In the genomic region with DNA sequence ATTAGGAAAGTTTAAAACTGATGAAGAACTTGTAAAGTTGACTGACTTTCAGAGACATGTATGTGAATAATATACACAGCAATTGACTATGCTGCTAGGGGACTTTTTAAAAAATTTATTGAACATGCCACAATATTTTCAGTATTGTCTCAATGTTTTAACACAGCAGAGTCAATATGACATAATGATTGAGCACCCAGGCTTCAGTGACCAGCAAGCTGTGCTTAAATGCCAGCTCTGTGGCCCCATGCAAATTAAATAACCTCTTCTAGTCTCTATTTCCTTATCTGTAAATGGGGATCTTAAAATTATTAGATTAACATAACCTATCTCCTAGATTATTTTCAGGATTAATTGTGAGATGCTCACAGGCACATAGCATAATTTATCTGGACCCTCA, we compare ENCODE assay signal across 15 cellular contexts. TPM values are rescaled to one million over a fixed set of nuclear protein-coding genes. Genes with fewer than 3 reads are reported as not detected.
DNase-seq lines count a peak whose midpoint lies in the region; ATAC-seq, FAIRE-seq and TF ChIP-seq lines count a peak whose summit lies in the region.
"Had no signal": no experiment of that assay in that cellular context is flagged by ENCODE, and none has a peak within 500 bp of the region (broad histone marks: within the 10 kb centered on the region; RNA-seq: fewer than 3 reads in every experiment).

No MANE protein-coding gene starts in this region.

- no peak for TF ChIP-seq RAD21 in K562 (CRISPR knock-in tag; conservative IDR thresholded peaks at IDR 0.05 in 1 of 2, IDR thresholded peaks at IDR 0.05 in 1 of 2)

- H3K27ac ChIP-seq in K562 (ENCODE audit: extremely low read depth, low read depth, low read length) = 0 out of 3 replicates have a peak overlapping the region, but pooled peaks have one; percentile 10

- ATAC-seq in GM18873 (IDR thresholded peaks at IDR 0.05; ENCODE audit: low FRiP score, unreplicated experiment) (peak; percentile 41), GM21737 (IDR thresholded peaks at IDR 0.05; ENCODE audit: unreplicated experiment) (peak; percentile 38), HG03139 (IDR thresholded peaks at IDR 0.05; ENCODE audit: unreplicated experiment) (peak; percentile 54), K562 (no peak)
- ATAC-seq: activated T-helper 17 cell treated with anti-CD3 and anti-CD28 coated beads, Interleukin-2, amount 50 U/mL, for 72 hours had no signal

- no peak for TF ChIP-seq POLR2A in K562 (conservative IDR thresholded peaks at IDR 0.05)

- H3K4me1 ChIP-seq in K562 (replicated peaks in 1 of 2; ENCODE audit: control insufficient read depth in 2 of 2, insufficient read depth in 2 of 2, low read length in 2 of 2) = peaks cover 21 to 33% of the 10 kb centered on the region in 2 experiments

- peaks cover 8% of the 10 kb centered on the region; the same call in 1 of the 3 replicates for H3K79me2 ChIP-seq in K562 (ENCODE audit: control insufficient read depth, insufficient read depth, low read length)

- CTCF ChIA-PET in K562 (lab: Yijun Ruan, JAX; ENCODE audit: low intra/inter-chr PET ratio) = no interaction called here

- no peak for DNase-seq in K562 (ENCODE audit: extremely low read depth in 1 of 4, low spot score in 3 of 4)
- no peak for DNase-seq in LoVo (ENCODE audit: low spot score)
- DNase-seq in activated T-cell treated with anti-CD3 and anti-CD28 coated beads for 4 hours = no peak
- no peak for DNase-seq in stimulated activated CD8-positive, alpha-beta memory T cell treated with anti-CD3 and anti-CD28 coated beads, Interleukin-4, amount 100 ng/mL, for 48 hours
- DNase-seq: activated CD4-positive, alpha-beta memory T cell treated with anti-CD3 and anti-CD28 coated beads, Interleukin-2, amount 10 ng/mL, durations not matched to agents 7 days and 5 days; H7; Kasumi-1; NCI-H2107; NK-92 treated with Interleukin-12 subunit alpha and Interleukin-12 subunit beta, amount 100 ng/mL, for 24 hours; occipital lobe; SHP77 treated with DMSO at 0.1 percent for 48 hours had no signal

- no peak for FAIRE-seq in K562 (lab: Jason Lieb, UNC)

- H3K4me3 ChIP-seq in K562 = no peak overlapping the region

- no peak overlapping the region for H3K4me2 ChIP-seq in K562 (ENCODE audit: insufficient read depth, low read length)

- H3K9me3 ChIP-seq in K562 (replicated peaks; ENCODE audit: control insufficient read depth, insufficient read depth, low read depth, low read length) = no peaks in the 10 kb centered on the region

- POLR2A ChIA-PET in K562 (lab: Yijun Ruan, JAX) = no interaction called here

- H3K27me3 ChIP-seq in K562 (ENCODE audit: control insufficient read depth in 2 of 2, insufficient read depth in 2 of 2, low read length in 2 of 2) = no peaks in the 10 kb centered on the region

- no peak for TF ChIP-seq EP300 in K562 (IDR thresholded peaks at IDR 0.05; ENCODE audit: low read length)

- H3K36me3 ChIP-seq in K562 (ENCODE audit: control insufficient read depth, insufficient read depth, low read length) = no peaks in the 10 kb centered on the region

- no TSS peak for BruUV-seq in K562 (replicated peaks; lab: Mats Ljungman, UMichigan)

- H3K9me1 ChIP-seq in K562 (ENCODE audit: control insufficient read depth, insufficient read depth, low read length) = no peaks in the 10 kb centered on the region

- H3K9ac ChIP-seq in K562 (ENCODE audit: insufficient read depth in 1 of 2, low read depth in 2 of 2, low read length in 2 of 2) = no peak overlapping the region

- no peak for TF ChIP-seq CTCF in K562 (IDR thresholded peaks at IDR 0.05 in 2 of 3, conservative IDR thresholded peaks at IDR 0.05 in 1 of 3; ENCODE audit: insufficient read depth in 2 of 3, low read depth in 1 of 3, low read length in 3 of 3)

- in situ Hi-C loops in K562 (cut with MboI) = no loop called here

- no peaks in the 10 kb centered on the region for H4K20me1 ChIP-seq in K562 (replicated peaks; ENCODE audit: control insufficient read depth, insufficient read depth, low read length)

- intact Hi-C loops in K562 (cut with micrococcal nuclease) = no loop called here

- H2AFZ ChIP-seq in K562 (ENCODE audit: low read depth, low read length) = no peak overlapping the region

TF ChIP-seq in K562, 482 proteins besides CTCF, POLR2A, EP300 and RAD21:
- TF ChIP-seq MCM7 (IDR thresholded peaks at IDR 0.05) = no peak
- TF ChIP-seq MEIS2 (IDR thresholded peaks at IDR 0.05; ENCODE audit: partially characterized antibody) = peak; percentile 12
- TF ChIP-seq, protein P1, sequence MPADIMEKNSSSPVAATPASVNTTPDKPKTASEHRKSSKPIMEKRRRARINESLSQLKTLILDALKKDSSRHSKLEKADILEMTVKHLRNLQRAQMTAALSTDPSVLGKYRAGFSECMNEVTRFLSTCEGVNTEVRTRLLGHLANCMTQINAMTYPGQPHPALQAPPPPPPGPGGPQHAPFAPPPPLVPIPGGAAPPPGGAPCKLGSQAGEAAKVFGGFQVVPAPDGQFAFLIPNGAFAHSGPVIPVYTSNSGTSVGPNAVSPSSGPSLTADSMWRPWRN (IDR thresholded peaks at IDR 0.05; ENCODE audit: low read depth) = no peak

RNA-seq across cellular contexts. Expression of a gene that starts 56.8 kb away (rescaled TPM):
- total RNA-seq in K562 (2011; cell fraction: chromatin; rRNA removed; ENCODE audit: low replicate concordance) = 1.1 TPM in 2 replicates
- 0.17 TPM in 1 of 2 replicates, not detected in the other for total RNA-seq in K562 (2011; cell fraction: nucleolus; rRNA removed)
- total RNA-seq in K562 (2011; cell fraction: nucleoplasm; rRNA removed) = 0.95 and 1.5 TPM in 2 replicates
- 0.61 TPM in 1 of 2 replicates, not detected in the other for total RNA-seq in K562 (2014; rRNA removed)
- total RNA-seq in K562 (2014; rRNA removed; fragmentation: Illumina TruSeq; extraction: Trizol) = 0.36 and 0.64 TPM in 2 replicates
- total RNA-seq in K562 (2015; rRNA removed; fragmentation: Illumina TruSeq; extraction: Trizol) = 1.1 TPM in 2 replicates
- total RNA-seq in K562 (2021) = 0.40 and 0.67 TPM in 2 replicates
- 0.25 and 0.60 TPM in 2 replicates for polyA plus RNA-seq in K562 (2011; rRNA removed)
- 0.04 and 0.31 TPM in 2 replicates for polyA plus RNA-seq in K562 (2011; cell fraction: cytosol; rRNA removed)
- 0.90 and 2.1 TPM in 2 replicates for polyA plus RNA-seq in K562 (2011; cell fraction: nucleus; rRNA removed)
- polyA plus RNA-seq in K562 (2012) = 0.51 and 1.6 TPM in 2 replicates
- 0.66 and 0.91 TPM in 2 replicates for polyA plus RNA-seq in K562 (2014; fragmentation: Illumina TruSeq; extraction: Trizol)
- polyA plus RNA-seq in K562 (2014; fragmentation: Nextera tagmentation; extraction: Ambion mirVana) = under 1 TPM; 0.24 to 0.51 TPM
- polyA plus RNA-seq in K562 (2014; rRNA removed) = 0.16 and 0.77 TPM in 2 replicates
- 0.28 and 1.1 TPM in 2 replicates for polyA minus RNA-seq in K562 (2011; rRNA and poly(A)+ RNA removed)
- 1.7 TPM in 1 of 2 replicates, not detected in the other for polyA minus RNA-seq in K562 (2011; cell fraction: cytosol; rRNA and poly(A)+ RNA removed)
- polyA minus RNA-seq in K562 (2011; cell fraction: nucleus; rRNA and poly(A)+ RNA removed) = 0.27 and 1.2 TPM in 2 replicates
- total RNA-seq: H7 had no signal
